In the genomic region with DNA sequence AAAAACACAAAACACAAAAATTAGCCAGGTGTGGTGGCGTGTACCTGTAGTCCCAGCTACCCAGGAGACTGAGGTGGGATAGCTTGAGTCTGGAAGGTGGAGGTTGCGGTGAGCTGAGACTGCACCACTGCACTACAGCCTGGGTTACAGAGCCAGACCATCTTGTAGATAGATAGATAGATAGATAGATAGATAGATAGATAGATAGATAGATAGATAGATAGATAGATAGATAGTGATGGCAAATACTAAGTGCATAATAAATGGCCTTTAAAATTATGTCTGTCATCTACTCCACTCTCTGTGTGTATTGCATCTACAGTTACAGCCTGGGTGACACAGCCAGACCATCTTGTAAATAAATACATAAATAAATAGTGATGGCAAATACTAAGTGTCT, we compare ENCODE assay signal across 33 cellular contexts. TPM values are rescaled to one million over a fixed set of nuclear protein-coding genes. Genes with fewer than 3 reads are reported as not detected.
"Had no signal": no experiment of that assay in that cellular context is flagged by ENCODE, and none has a peak within 500 bp of the region (broad histone marks: within the 10 kb centered on the region; RNA-seq: fewer than 3 reads in every experiment).

No MANE protein-coding gene starts in this region.

- ATAC-seq: activated naive CD4-positive, alpha-beta T cell treated with anti-CD3 and anti-CD28 coated beads, Interleukin-2, amount 50 U/mL, for 72 hours; activated naive CD8-positive, alpha-beta T cell treated with anti-CD3 and anti-CD28 coated beads, Interleukin-2, amount 50 U/mL, for 24 hours; activated T-cell treated with anti-CD3 and anti-CD28 coated beads, Interleukin-2, amount 50 U/mL, for 4 hours; activated T-cell treated with anti-CD3 and anti-CD28 coated beads, Interleukin-2, amount 50 U/mL, for 72 hours; activated T-helper 17 cell treated with anti-CD3 and anti-CD28 coated beads, Interleukin-2, amount 50 U/mL, for 72 hours; body of pancreas had no signal

- H3K4me3 ChIP-seq: adrenal gland, ascending aorta, body of pancreas, breast epithelium, cardiac muscle cell had no signal

- H3K4me1 ChIP-seq: body of pancreas had no signal

- H3K36me3 ChIP-seq: adrenal gland, brain microvascular endothelial cell, breast epithelium had no signal

- DNase-seq: activated effector memory CD4-positive, alpha-beta T cell treated with anti-CD3 and anti-CD28 coated beads, Interleukin-2, amount 50 U/mL, for 16 hours; activated effector memory CD4-positive, alpha-beta T cell treated with Interleukin-2 at 50 U/mL for 16 hours; activated gamma-delta T cell; activated gamma-delta T cell treated with Interleukin-2 at 50 U/mL for 16 hours; activated naive CD4-positive, alpha-beta T cell; activated naive CD4-positive, alpha-beta T cell treated with anti-CD3 and anti-CD28 coated beads for 36 hours; activated naive CD4-positive, alpha-beta T cell treated with anti-CD3 and anti-CD28 coated beads, Interleukin-2, amount 10 ng/mL, durations not matched to agents 7 days and 5 days; activated naive CD4-positive, alpha-beta T cell treated with anti-CD3 and anti-CD28 coated beads, Interleukin-2, amount 50 U/mL, for 16 hours; activated naive CD4-positive, alpha-beta T cell treated with Interleukin-2 at 50 U/mL for 16 hours; activated naive CD8-positive, alpha-beta T cell treated with anti-CD3 and anti-CD28 coated beads for 36 hours; activated naive CD8-positive, alpha-beta T cell treated with anti-CD3 and anti-CD28 coated beads, Interleukin-2, amount 10 ng/mL, durations not matched to agents 7 days and 5 days; activated naive CD8-positive, alpha-beta T cell treated with anti-CD3 and anti-CD28 coated beads, Interleukin-2, amount 50 U/mL, for 24 hours; activated T-cell treated with anti-CD3 and anti-CD28 coated beads, Interleukin-2, amount 50 U/mL, for 24 hours; activated T-cell treated with anti-CD3 and anti-CD28 coated beads, Interleukin-2, amount 50 U/mL, for 4 hours; activated T-cell treated with anti-CD3 and anti-CD28 coated beads, Interleukin-2, amount 50 U/mL, for 48 hours; activated T-cell treated with anti-CD3 and anti-CD28 coated beads, Interleukin-2, amount 50 U/mL, for 72 hours; adrenal gland; amniotic stem cell; amygdala; anterior cingulate cortex; aorta; body of pancreas; brain microvascular endothelial cell; caudate nucleus; central memory CD4-positive, alpha-beta T cell; cerebellar nuclear complex had no signal

- H3K27me3 ChIP-seq: adrenal gland, ascending aorta, body of pancreas, brain microvascular endothelial cell, breast epithelium, cardiac muscle cell had no signal

- H3K9me3 ChIP-seq: adrenal gland, ascending aorta, body of pancreas, breast epithelium had no signal

- H3K27ac ChIP-seq: adrenal gland, ascending aorta, body of pancreas, brain microvascular endothelial cell, breast epithelium, cardiac muscle cell had no signal

- FAIRE-seq: astrocyte, bronchial epithelial cell had no signal

RNA-seq across cellular contexts. Expression of gene CHRM4, which starts 56.0 kb away (rescaled TPM):
- total RNA-seq: activated naive CD4-positive, alpha-beta T cell treated with anti-CD3 and anti-CD28 coated beads for 36 hours; ascending aorta; body of pancreas; bronchial epithelial cell had no signal
- polyA plus RNA-seq: cardiac muscle cell had no signal
